ENCODE assay signal across 9 cellular contexts in genomic region chr7:114083714-114084113, GRCh38.
A peak's percentile ranks its signal among the peaks of the same experiment; 100 is the strongest.
DNase-seq lines count a peak whose midpoint lies in the region; ATAC-seq and TF ChIP-seq lines count a peak whose summit lies in the region.
"Had no signal": no experiment of that assay in that cellular context is flagged by ENCODE, and none has a peak within 500 bp of the region (broad histone marks: within the 10 kb centered on the region; RNA-seq: fewer than 3 reads in every experiment).

No MANE protein-coding gene starts in this region.

- H3K27ac ChIP-seq in lower lobe of right lung (no peak overlapping the region), tibial nerve (peak overlapping the region in 2 of 4 donors; percentile 84 to 87)
- H3K27ac ChIP-seq in CD8-positive, alpha-beta T cell (ENCODE audit: low read depth, low read length): no peak overlapping the region

- no peaks in the 10 kb centered on the region for H3K9me3 ChIP-seq in lower lobe of right lung
- no peaks in the 10 kb centered on the region for H3K9me3 ChIP-seq in tibial nerve
- H3K9me3 ChIP-seq in CD8-positive, alpha-beta T cell (ENCODE audit: low read length): no peaks in the 10 kb centered on the region

- peak overlapping the region; percentile 58 for H3K4me3 Mint-ChIP-seq in activated naive CD8-positive, alpha-beta T cell
- no peak overlapping the region for H3K4me3 Mint-ChIP-seq in activated naive CD8-positive, alpha-beta T cell treated with anti-CD3 and anti-CD28 coated beads for 36 hours
- H3K4me3 Mint-ChIP-seq in CD8-positive, alpha-beta T cell: no peak overlapping the region

- in situ Hi-C loops in astrocyte of the spinal cord (cut with HindIII; ENCODE audit: low sequenced_read_pairs): no loop called here

- 42 to 45% methylated on average over 14 of the region's 14 CpGs for WGBS in tibial nerve, 2 donors

- no peak for TF ChIP-seq POLR2A in tibial nerve (IDR thresholded peaks at IDR 0.05)

- TF ChIP-seq EP300 in tibial nerve (IDR thresholded peaks at IDR 0.05): no peak

- DNase-seq in activated naive CD8-positive, alpha-beta T cell treated with anti-CD3 and anti-CD28 coated beads for 36 hours: no peak
- no peak for DNase-seq in astrocyte of the spinal cord (ENCODE audit: low read depth, low spot score)
- DNase-seq in lower lobe of right lung: no peak
- no peak for DNase-seq in tibial nerve (ENCODE audit: low spot score in 2 of 2)
- no peak for DNase-seq in CD8-positive, alpha-beta T cell
- DNase-seq in NCI-H82 treated with DMSO at 0.1 percent for 48 hours (lab: John Stamatoyannopoulos, UW; ENCODE audit: unreplicated experiment): no peak
- DNase-seq: NCI-H1436 treated with DMSO at 0.1 percent for 48 hours had no signal

- H3K27me3 Mint-ChIP-seq in activated naive CD8-positive, alpha-beta T cell: peaks cover 49% of the 10 kb centered on the region
- peaks cover 87% of the 10 kb centered on the region for H3K27me3 Mint-ChIP-seq in activated naive CD8-positive, alpha-beta T cell treated with anti-CD3 and anti-CD28 coated beads for 36 hours
- peaks cover 72% of the 10 kb centered on the region for H3K27me3 Mint-ChIP-seq in CD8-positive, alpha-beta T cell (ENCODE audit: low read depth)

- ATAC-seq in lower lobe of right lung (no peak), HG02852 (IDR thresholded peaks at IDR 0.05; ENCODE audit: unreplicated experiment) (no peak)
- no peak for ATAC-seq in CD8-positive, alpha-beta T cell

- POLR2A ChIA-PET in CD8-positive, alpha-beta T cell (lab: Charles Lee): no interaction called here

- H3K4me1 ChIP-seq in lower lobe of right lung (peaks cover 30% of the 10 kb centered on the region), tibial nerve (peaks cover 0 to 50% (median 11%) of the 10 kb centered on the region in 4 donors)
- H3K4me1 ChIP-seq in CD8-positive, alpha-beta T cell (ENCODE audit: insufficient read depth, low read length): peaks cover 34% of the 10 kb centered on the region

- H3K27me3 ChIP-seq in lower lobe of right lung (ENCODE audit: low read depth): peaks cover 68% of the 10 kb centered on the region
- H3K27me3 ChIP-seq in tibial nerve: peaks cover 0 to 47% of the 10 kb centered on the region in 2 donors
- peaks cover 30% of the 10 kb centered on the region for H3K27me3 ChIP-seq in CD8-positive, alpha-beta T cell (ENCODE audit: insufficient read depth, low read length)

- H3K27ac Mint-ChIP-seq in activated naive CD8-positive, alpha-beta T cell: no peak overlapping the region
- H3K27ac Mint-ChIP-seq in activated naive CD8-positive, alpha-beta T cell treated with anti-CD3 and anti-CD28 coated beads for 36 hours: no peak overlapping the region
- no peak overlapping the region for H3K27ac Mint-ChIP-seq in CD8-positive, alpha-beta T cell

- peaks cover 36% of the 10 kb centered on the region for H3K4me1 Mint-ChIP-seq in activated naive CD8-positive, alpha-beta T cell (ENCODE audit: low read depth)
- H3K4me1 Mint-ChIP-seq in activated naive CD8-positive, alpha-beta T cell treated with anti-CD3 and anti-CD28 coated beads for 36 hours: peaks cover 37% of the 10 kb centered on the region
- peaks cover 35% of the 10 kb centered on the region for H3K4me1 Mint-ChIP-seq in CD8-positive, alpha-beta T cell (ENCODE audit: low read depth)

- CTCF ChIA-PET in CD8-positive, alpha-beta T cell (lab: Charles Lee): no interaction called here

- peak overlapping the region; percentile 49 for H3K4me3 ChIP-seq in astrocyte of the spinal cord (ENCODE audit: low read depth, low read length)
- peak overlapping the region; percentile 58 for H3K4me3 ChIP-seq in lower lobe of right lung
- H3K4me3 ChIP-seq in tibial nerve: peak overlapping the region in 3 of 4 donors; percentile 25 to 68 (median 59)
- no peak overlapping the region for H3K4me3 ChIP-seq in CD8-positive, alpha-beta T cell (ENCODE audit: low read depth, low read length)

- no peak for TF ChIP-seq CTCF in astrocyte of the spinal cord (IDR thresholded peaks at IDR 0.05; ENCODE audit: low read depth, low read length)
- TF ChIP-seq CTCF in lower lobe of right lung (IDR thresholded peaks at IDR 0.05): no peak
- TF ChIP-seq CTCF in tibial nerve (IDR thresholded peaks at IDR 0.05): no peak
- TF ChIP-seq CTCF in CD8-positive, alpha-beta T cell (IDR thresholded peaks at IDR 0.05): no peak

- no peaks in the 10 kb centered on the region for H3K36me3 ChIP-seq in lower lobe of right lung
- H3K36me3 ChIP-seq in tibial nerve: no peaks in the 10 kb centered on the region
- no peaks in the 10 kb centered on the region for H3K36me3 ChIP-seq in CD8-positive, alpha-beta T cell (ENCODE audit: insufficient read depth, low read length)

- intact Hi-C loops in lower lobe of right lung (cut with DNase I): no loop called here
- intact Hi-C loops in CD8-positive, alpha-beta T cell (cut with DNase I, micrococcal nuclease): no loop called here

- H3K36me3 Mint-ChIP-seq in activated naive CD8-positive, alpha-beta T cell: no peaks in the 10 kb centered on the region
- H3K36me3 Mint-ChIP-seq in activated naive CD8-positive, alpha-beta T cell treated with anti-CD3 and anti-CD28 coated beads for 36 hours: no peaks in the 10 kb centered on the region
- no peaks in the 10 kb centered on the region for H3K36me3 Mint-ChIP-seq in CD8-positive, alpha-beta T cell

- H3K9me3 Mint-ChIP-seq in activated naive CD8-positive, alpha-beta T cell (ENCODE audit: low read depth): no peaks in the 10 kb centered on the region
- no peaks in the 10 kb centered on the region for H3K9me3 Mint-ChIP-seq in activated naive CD8-positive, alpha-beta T cell treated with anti-CD3 and anti-CD28 coated beads for 36 hours
- H3K9me3 Mint-ChIP-seq in CD8-positive, alpha-beta T cell: no peaks in the 10 kb centered on the region
